ENCODE assay signal across 13 cellular contexts in genomic region chr3:25572919-25573385, GRCh38.
DNase-seq lines count a peak whose midpoint lies in the region; ATAC-seq, FAIRE-seq and TF ChIP-seq lines count a peak whose summit lies in the region.
"Had no signal": no experiment of that assay in that cellular context is flagged by ENCODE, and none has a peak within 500 bp of the region (broad histone marks: within the 10 kb centered on the region; RNA-seq: fewer than 3 reads in every experiment).

No MANE protein-coding gene starts in this region.

- H3K27me3 Mint-ChIP-seq in progenitor cell of endocrine pancreas = no peaks in the 10 kb centered on the region

- H3K4me1 ChIP-seq in upper lobe of right lung = no peaks in the 10 kb centered on the region
- H3K4me1 ChIP-seq: lower lobe of right lung had no signal

- H3K27ac ChIP-seq in upper lobe of right lung = peak overlapping the region; percentile 24
- H3K27ac ChIP-seq: lower lobe of right lung had no signal

- intact Hi-C loops in upper lobe of right lung (cut with DNase I) = no loop called here

- no peaks in the 10 kb centered on the region for H3K9me3 ChIP-seq in upper lobe of right lung
- H3K9me3 ChIP-seq: lower lobe of right lung had no signal

- H3K4me3 Mint-ChIP-seq in progenitor cell of endocrine pancreas (ENCODE audit: low read depth) = no peak overlapping the region

- peaks cover 21% of the 10 kb centered on the region for H3K36me3 Mint-ChIP-seq in progenitor cell of endocrine pancreas (ENCODE audit: insufficient read depth)

- ATAC-seq in upper lobe of right lung = no peak
- ATAC-seq: HepG2, lower lobe of right lung had no signal

- TF ChIP-seq CTCF in upper lobe of right lung (IDR thresholded peaks at IDR 0.05) = no peak
- no peak for TF ChIP-seq CTCF in progenitor cell of endocrine pancreas (IDR thresholded peaks at IDR 0.05; ENCODE audit: unreplicated experiment)

- H3K9me3 Mint-ChIP-seq in progenitor cell of endocrine pancreas (ENCODE audit: low read depth) = no peaks in the 10 kb centered on the region

- H3K27me3 ChIP-seq in upper lobe of right lung = no peaks in the 10 kb centered on the region

- H3K4me1 Mint-ChIP-seq in progenitor cell of endocrine pancreas (ENCODE audit: low read depth) = no peaks in the 10 kb centered on the region

- DNase-seq in HTR-8/SVneo (ENCODE audit: insufficient read length, low spot score) (peak; percentile 37), brain pericyte (ENCODE audit: low read depth, low spot score) (peak; percentile 26), hepatic stellate cell (ENCODE audit: low spot score) (peak; percentile 67), upper lobe of right lung (no peak), progenitor cell of endocrine pancreas (ENCODE audit: low spot score, unreplicated experiment) (no peak)
- DNase-seq in stimulated activated CD4-positive, alpha-beta T cell treated with anti-CD3 and anti-CD28 coated beads, Interleukin-2, amount 100 ng/mL, for 24 hours = no peak
- DNase-seq in activated CD8-positive, alpha-beta memory T cell treated with anti-CD3 and anti-CD28 coated beads, Interleukin-2, amount 50 U/mL, for 4 hours = no peak
- DNase-seq: DMS79, lower lobe of right lung, NCI-H1694, retina, T-helper 9 cell had no signal

- H3K36me3 ChIP-seq in upper lobe of right lung = no peaks in the 10 kb centered on the region

- no peak for FAIRE-seq in HTR-8/SVneo (lab: Jason Lieb, UNC)
- FAIRE-seq: HepG2 had no signal

- H3K4me3 ChIP-seq in upper lobe of right lung = no peak overlapping the region
- H3K4me3 ChIP-seq: lower lobe of right lung had no signal

- no peak overlapping the region for H3K27ac Mint-ChIP-seq in progenitor cell of endocrine pancreas

Comparison
In these comparisons a context has a peak if more than half of its experiments do, and no peak if none do; other contexts are left out.
1. DNase-seq: peak in HTR-8/SVneo (single experiment), brain pericyte (single experiment) and hepatic stellate cell (single experiment); none in upper lobe of right lung (single experiment), progenitor cell of endocrine pancreas (single experiment), stimulated activated CD4-positive, alpha-beta T cell treated with anti-CD3 and anti-CD28 coated beads, Interleukin-2, amount 100 ng/mL, for 24 hours (0 of 2) and activated CD8-positive, alpha-beta memory T cell treated with anti-CD3 and anti-CD28 coated beads, Interleukin-2, amount 50 U/mL, for 4 hours (single experiment).